ENCODE assay signal across 2 cellular contexts in the genomic region with DNA sequence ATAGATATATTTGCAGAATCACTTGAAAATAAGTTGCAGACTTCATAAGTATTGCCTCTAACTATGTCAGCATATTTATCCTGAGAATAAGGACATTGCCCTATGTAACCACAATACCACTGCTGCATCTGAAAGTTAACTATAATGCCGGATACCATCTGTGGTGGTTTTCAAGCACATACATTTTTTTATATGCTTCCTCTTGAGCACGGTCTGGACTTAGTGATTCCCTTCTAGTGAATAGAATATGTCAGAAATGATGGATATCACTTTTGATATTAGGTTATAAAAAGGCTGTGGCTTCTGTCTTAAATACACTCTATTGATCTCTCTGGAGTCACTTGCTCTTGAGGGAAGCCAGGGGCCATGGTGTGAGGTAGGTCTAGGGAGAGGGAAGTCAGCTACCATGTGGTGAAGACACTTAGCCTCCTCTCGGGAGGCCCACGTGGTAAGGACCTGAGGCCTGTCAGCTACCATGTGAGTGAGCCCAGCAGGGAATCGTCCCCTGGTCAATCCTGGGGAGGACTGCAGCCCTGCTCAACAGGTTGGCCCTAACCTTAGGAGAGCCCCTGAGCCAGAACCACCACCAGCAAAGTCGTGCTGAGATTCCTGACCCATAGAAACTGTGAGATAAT.
TF ChIP-seq lines count a peak whose summit lies in the region.

No MANE protein-coding gene starts in this region.

TF ChIP-seq in HCT116, 20 proteins besides CTCF, POLR2A, EP300 and RAD21:
- TF ChIP-seq SRF (IDR thresholded peaks at IDR 0.05; ENCODE audit: low read depth) (no peak), POLR2AphosphoS5 (IDR thresholded peaks at IDR 0.05; ENCODE audit: low read depth, low read length) (no peak), EZH2 (IDR thresholded peaks at IDR 0.05) (no peak)

TF ChIP-seq in GM12878, 131 proteins besides CTCF, POLR2A, EP300 and RAD21:
- TF ChIP-seq DPF2 (IDR thresholded peaks at IDR 0.05) (no peak), PBX3 (IDR thresholded peaks at IDR 0.05; ENCODE audit: insufficient replicate concordance, low read depth, low read length) (no peak)
TF ChIP-seq in GM12878: peak in this region for 0.
